Comparison of ENCODE assay signal across 16 cellular contexts in the genomic region with DNA sequence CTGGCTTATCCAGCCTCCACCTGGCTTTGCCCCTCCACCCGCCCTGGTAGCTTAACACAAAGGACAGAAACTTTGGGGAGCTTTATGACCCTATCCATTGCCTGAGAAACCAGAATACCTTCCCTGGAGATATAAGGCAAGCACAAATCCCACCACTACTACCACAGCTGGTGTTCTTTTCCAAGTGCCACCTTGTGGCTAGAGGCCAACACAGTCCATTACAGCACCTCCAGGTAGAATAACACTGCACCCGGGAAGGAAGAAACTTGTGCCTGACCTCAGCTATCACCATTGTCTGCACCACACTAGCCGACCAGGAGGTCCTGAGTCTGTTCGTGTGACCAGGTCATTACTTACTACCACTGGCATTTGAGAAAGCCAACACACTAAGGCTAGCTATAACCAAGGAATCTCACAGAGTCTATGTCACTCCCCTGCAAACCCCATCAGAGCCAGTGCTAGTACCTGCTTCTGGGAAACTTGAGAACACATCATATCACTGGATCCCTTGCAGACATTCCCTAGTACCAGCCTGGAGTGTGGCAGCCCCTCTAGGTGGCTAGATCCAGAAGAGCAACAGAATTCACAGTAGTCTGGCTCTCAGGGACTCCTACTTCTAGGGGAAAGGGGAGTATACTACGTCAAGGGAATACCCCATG.
DNase-seq lines count a peak whose midpoint lies in the region; ATAC-seq, FAIRE-seq and TF ChIP-seq lines count a peak whose summit lies in the region.
"Had no signal": no experiment of that assay in that cellular context is flagged by ENCODE, and none has a peak within 500 bp of the region (broad histone marks: within the 10 kb centered on the region; RNA-seq: fewer than 3 reads in every experiment).

No MANE protein-coding gene starts in this region.

- no peaks in the 10 kb centered on the region for H3K4me1 Mint-ChIP-seq in activated T-cell treated with anti-CD3 and anti-CD28 coated beads, Interleukin-2, amount 50 U/mL, for 72 hours (ENCODE audit: low read depth)
- H3K4me1 Mint-ChIP-seq: stimulated activated effector memory CD8-positive, alpha-beta T cell treated with anti-CD3 and anti-CD28 coated beads, Interleukin-12 subunit alpha, Interleukin-12 subunit beta, amount 100 ng/mL, for 72 hours; T-helper 17 cell had no signal

- no peaks in the 10 kb centered on the region for H3K36me3 Mint-ChIP-seq in activated T-cell treated with anti-CD3 and anti-CD28 coated beads, Interleukin-2, amount 50 U/mL, for 72 hours (ENCODE audit: insufficient read depth in 2 of 2)
- H3K36me3 Mint-ChIP-seq: activated naive CD4-positive, alpha-beta T cell treated with anti-CD3 and anti-CD28 coated beads, Interleukin-2, amount 50 U/mL, for 72 hours; stimulated activated effector memory CD8-positive, alpha-beta T cell treated with anti-CD3 and anti-CD28 coated beads, Interleukin-12 subunit alpha, Interleukin-12 subunit beta, amount 100 ng/mL, for 72 hours had no signal

- POLR2A ChIA-PET in A549 (lab: Yijun Ruan, JAX) (no interaction called here), PC-3 (lab: Charles Lee; ENCODE audit: unreplicated experiment) (no interaction called here)

- H4K20me1 ChIP-seq in PC-3 (ENCODE audit: low read length) (no peaks in the 10 kb centered on the region), GM23248 (ENCODE audit: insufficient read depth) (no peaks in the 10 kb centered on the region)

- BruUV-seq in PC-3 (replicated peaks; lab: Mats Ljungman, UMichigan) = no TSS peak

- no peak overlapping the region for H3K27ac ChIP-seq in A549
- no peak overlapping the region for H3K27ac ChIP-seq in PC-3 (ENCODE audit: low read length)
- H3K27ac ChIP-seq in GM23248 = no peak overlapping the region
- H3K27ac ChIP-seq: tibial nerve had no signal

- H3K27me3 Mint-ChIP-seq in activated T-cell treated with anti-CD3 and anti-CD28 coated beads, Interleukin-2, amount 50 U/mL, for 72 hours (ENCODE audit: low read depth) = peaks cover 40% of the 10 kb centered on the region

- TF ChIP-seq POLR2A in A549 (IDR thresholded peaks at IDR 0.05; ENCODE audit: low read length) = no peak

- no peak for TF ChIP-seq CTCF in A549 (IDR thresholded peaks at IDR 0.05)
- peak; percentile 34 for TF ChIP-seq CTCF in GM12864 (IDR thresholded peaks at IDR 0.05; ENCODE audit: low read depth, low read length, missing control alignments)
- peak; percentile 38; the same call in 1 of the 2 replicates for TF ChIP-seq CTCF in PC-3 (conservative IDR thresholded peaks at IDR 0.05; ENCODE audit: low read depth, low read length)
- peak; percentile 44 for TF ChIP-seq CTCF in epithelial cell of proximal tubule (conservative IDR thresholded peaks at IDR 0.05; ENCODE audit: low read depth, low read length)

- H3K4me1 ChIP-seq in A549 (no peaks in the 10 kb centered on the region), PC-3 (ENCODE audit: insufficient read depth, low read length) (no peaks in the 10 kb centered on the region), GM23248 (ENCODE audit: insufficient read depth) (no peaks in the 10 kb centered on the region)
- H3K4me1 ChIP-seq: tibial nerve had no signal

- 0 out of 3 replicates have a peak, but pooled peaks cover 8% of the 10 kb centered on the region for H3K9me3 ChIP-seq in A549
- no peaks in the 10 kb centered on the region for H3K9me3 ChIP-seq in PC-3 (ENCODE audit: low read length)
- no peaks in the 10 kb centered on the region for H3K9me3 ChIP-seq in GM23248 (ENCODE audit: low read depth)

- H3K4me3 ChIP-seq in A549 (no peak overlapping the region), GM12864 (ENCODE audit: low read depth, low read length) (no peak overlapping the region), PC-3 (ENCODE audit: low read length) (no peak overlapping the region), epithelial cell of proximal tubule (ENCODE audit: low read depth, low read length) (no peak overlapping the region), GM23248 (no peak overlapping the region)
- H3K4me3 ChIP-seq: tibial nerve had no signal

- H3K4me3 Mint-ChIP-seq in activated T-cell treated with anti-CD3 and anti-CD28 coated beads, Interleukin-2, amount 50 U/mL, for 72 hours = no peak overlapping the region
- H3K4me3 Mint-ChIP-seq: effector memory CD8-positive, alpha-beta T cell; stimulated activated effector memory CD8-positive, alpha-beta T cell treated with anti-CD3 and anti-CD28 coated beads, Interleukin-12 subunit alpha, Interleukin-12 subunit beta, amount 100 ng/mL, for 72 hours; T-helper 17 cell had no signal

- no peaks in the 10 kb centered on the region for H3K9me3 Mint-ChIP-seq in activated T-cell treated with anti-CD3 and anti-CD28 coated beads, Interleukin-2, amount 50 U/mL, for 72 hours
- H3K9me3 Mint-ChIP-seq: effector memory CD8-positive, alpha-beta T cell; stimulated activated effector memory CD8-positive, alpha-beta T cell treated with anti-CD3 and anti-CD28 coated beads, Interleukin-12 subunit alpha, Interleukin-12 subunit beta, amount 100 ng/mL, for 72 hours had no signal

- H2AFZ ChIP-seq in PC-3 (ENCODE audit: low read length) = no peak overlapping the region
- H2AFZ ChIP-seq in GM23248 = no peak overlapping the region

- H3K27me3 ChIP-seq in PC-3 (ENCODE audit: low read length) (no peaks in the 10 kb centered on the region), GM23248 (replicated peaks; ENCODE audit: insufficient read depth) (no peaks in the 10 kb centered on the region)
- H3K27me3 ChIP-seq: tibial nerve had no signal

- H3F3A ChIP-seq in PC-3 (ENCODE audit: low read length, unreplicated experiment) (no peaks in the 10 kb centered on the region), GM23248 (ENCODE audit: insufficient read depth) (no peaks in the 10 kb centered on the region)

- DNase-seq in A549 (ENCODE audit: low read depth in 1 of 2, low spot score in 1 of 2) = no peak
- no peak for DNase-seq in GM12864 (ENCODE audit: low read depth)
- no peak for DNase-seq in PC-3
- no peak for DNase-seq in epithelial cell of proximal tubule (ENCODE audit: low read depth)
- DNase-seq in GM23248 = no peak
- no peak for DNase-seq in NK-92 (lab: John Stamatoyannopoulos, UW; ENCODE audit: unreplicated experiment)
- DNase-seq in activated T-cell treated with anti-CD3 and anti-CD28 coated beads, Interleukin-2, amount 50 U/mL, for 72 hours = no peak
- DNase-seq: effector memory CD8-positive, alpha-beta T cell; KG1; mesenchymal stem cell; NCI-H526 treated with DMSO at 0.1 percent for 48 hours; T-helper 17 cell had no signal

- peak; percentile 47 to 71; a peak in 4 of 6 replicates for ATAC-seq in A549
- ATAC-seq in PC-3 = no peak
- ATAC-seq in GM19328 (IDR thresholded peaks at IDR 0.05; ENCODE audit: unreplicated experiment) = no peak
- no peak for ATAC-seq in activated T-cell treated with anti-CD3 and anti-CD28 coated beads, Interleukin-2, amount 50 U/mL, for 72 hours (replicated peaks in 1 of 2)
- ATAC-seq: activated naive CD4-positive, alpha-beta T cell treated with anti-CD3 and anti-CD28 coated beads, Interleukin-2, amount 50 U/mL, for 72 hours; effector memory CD8-positive, alpha-beta T cell; stimulated activated effector memory CD8-positive, alpha-beta T cell treated with anti-CD3 and anti-CD28 coated beads, Interleukin-12 subunit alpha, Interleukin-12 subunit beta, amount 100 ng/mL, for 72 hours; T-helper 17 cell had no signal

- no peak for FAIRE-seq in A549 (lab: Jason Lieb, UNC)

- H3K27ac Mint-ChIP-seq in activated T-cell treated with anti-CD3 and anti-CD28 coated beads, Interleukin-2, amount 50 U/mL, for 72 hours = no peak overlapping the region
- H3K27ac Mint-ChIP-seq: activated naive CD4-positive, alpha-beta T cell treated with anti-CD3 and anti-CD28 coated beads, Interleukin-2, amount 50 U/mL, for 72 hours; effector memory CD8-positive, alpha-beta T cell; stimulated activated effector memory CD8-positive, alpha-beta T cell treated with anti-CD3 and anti-CD28 coated beads, Interleukin-12 subunit alpha, Interleukin-12 subunit beta, amount 100 ng/mL, for 72 hours; T-helper 17 cell had no signal

- no peak overlapping the region for H3K4me2 ChIP-seq in A549
- H3K4me2 ChIP-seq in PC-3 (ENCODE audit: low read length) = no peak overlapping the region
- no peak overlapping the region for H3K4me2 ChIP-seq in GM23248 (ENCODE audit: unreplicated experiment)

- H3K9ac ChIP-seq in PC-3 (ENCODE audit: low read length) = no peak overlapping the region
- H3K9ac ChIP-seq in GM23248 = no peak overlapping the region

- H3K9me2 ChIP-seq in PC-3 (replicated peaks; ENCODE audit: low read length) (no peaks in the 10 kb centered on the region), GM23248 (ENCODE audit: insufficient read depth) (no peaks in the 10 kb centered on the region)

- no peak for TF ChIP-seq EP300 in A549 (IDR thresholded peaks at IDR 0.05)

- H3K36me3 ChIP-seq in PC-3 (ENCODE audit: low read depth, low read length) (no peaks in the 10 kb centered on the region), GM23248 (ENCODE audit: low read depth) (no peaks in the 10 kb centered on the region)

- H3K79me2 ChIP-seq in PC-3 (ENCODE audit: low read length) = no peaks in the 10 kb centered on the region
- H3K79me2 ChIP-seq in GM23248 (ENCODE audit: insufficient read depth) = no peaks in the 10 kb centered on the region

- intact Hi-C loops in PC-3 (cut with micrococcal nuclease) = no loop called here

- no peak for TF ChIP-seq RAD21 in A549 (conservative IDR thresholded peaks at IDR 0.05 in 1 of 2, IDR thresholded peaks at IDR 0.05 in 1 of 2)

- 41% methylated on average over 5 of the region's 5 CpGs for WGBS in A549 (ENCODE audit: missing lambda C conversion rate)
- WGBS in GM23248 (ENCODE audit: low coverage in 1 of 2, low lambda C conversion rate in 2 of 2, missing lambda C conversion rate in 2 of 2), 2 experiments = 54 to 57% methylated on average over 5 of the region's 5 CpGs

- in situ Hi-C loops in GM23248 (cut with MboI) = no loop called here

- CTCF ChIA-PET in A549 (lab: Yijun Ruan, JAX) = interaction anchor here (0.9 to 1.7 kb wide), 5 partner anchors 10 to 296 kb away, joined by 3 to 6 read pairs (median 3); no protein-coding TSS in a partner anchor
- CTCF ChIA-PET in PC-3 (lab: Charles Lee) = no interaction called here

TF ChIP-seq in A549, 52 proteins besides CTCF, POLR2A, EP300 and RAD21 (continues in another document):
- TF ChIP-seq MYC (IDR thresholded peaks at IDR 0.05; ENCODE audit: borderline replicate concordance, low read length) (no peak), EHF (CRISPR knock-in tag; IDR thresholded peaks at IDR 0.05) (no peak), PHF8 (IDR thresholded peaks at IDR 0.05; ENCODE audit: borderline replicate concordance, low read depth) (no peak), NFE2L2 (conservative IDR thresholded peaks at IDR 0.05; ENCODE audit: low read length) (no peak), RFX5 (IDR thresholded peaks at IDR 0.05) (no peak), ZSCAN20 (CRISPR knock-in tag; IDR thresholded peaks at IDR 0.05) (no peak), SMC3 (IDR thresholded peaks at IDR 0.05) (no peak)
- TF ChIP-seq, protein P1, sequence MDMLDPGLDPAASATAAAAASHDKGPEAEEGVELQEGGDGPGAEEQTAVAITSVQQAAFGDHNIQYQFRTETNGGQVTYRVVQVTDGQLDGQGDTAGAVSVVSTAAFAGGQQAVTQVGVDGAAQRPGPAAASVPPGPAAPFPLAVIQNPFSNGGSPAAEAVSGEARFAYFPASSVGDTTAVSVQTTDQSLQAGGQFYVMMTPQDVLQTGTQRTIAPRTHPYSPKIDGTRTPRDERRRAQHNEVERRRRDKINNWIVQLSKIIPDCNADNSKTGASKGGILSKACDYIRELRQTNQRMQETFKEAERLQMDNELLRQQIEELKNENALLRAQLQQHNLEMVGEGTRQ (IDR thresholded peaks at IDR 0.05) = no peak

Comparison
In these comparisons a context has a peak if more than half of its experiments do, and no peak if none do; other contexts are left out.
1. ATAC-seq: peak in A549 (2 of 2); none in PC-3 (single experiment), GM19328 (single experiment) and activated T-cell treated with anti-CD3 and anti-CD28 coated beads, Interleukin-2, amount 50 U/mL, for 72 hours (0 of 2).